In genomic region chr16:11977206-11978041, GRCh38 we compare ENCODE assay signal across 8 cellular contexts. TPM values are rescaled to one million over a fixed set of nuclear protein-coding genes. Genes with fewer than 3 reads are reported as not detected.
DNase-seq lines count a peak whose midpoint lies in the region; ATAC-seq and TF ChIP-seq lines count a peak whose summit lies in the region.

No MANE protein-coding gene starts in this region.

- peaks cover 65% of the 10 kb centered on the region for H3K4me1 Mint-ChIP-seq in dendritic cell treated with granulocyte-macrophage colony-stimulating factor and Interleukin-4, amounts not matched to agents 40 ng/mL and 50 ng/mL, for 4 days (ENCODE audit: low read depth)
- H3K4me1 Mint-ChIP-seq in memory B cell: peaks cover 50% of the 10 kb centered on the region

- TF ChIP-seq CTCF in PC-3 (conservative IDR thresholded peaks at IDR 0.05; ENCODE audit: low read depth, low read length): no peak

- H4K20me1 ChIP-seq in PC-3 (ENCODE audit: low read length): no peaks in the 10 kb centered on the region

- H3K9me3 ChIP-seq in PC-3 (ENCODE audit: low read length): no peaks in the 10 kb centered on the region

- no peaks in the 10 kb centered on the region for H3K9me2 ChIP-seq in PC-3 (replicated peaks; ENCODE audit: low read length)

- peak overlapping the region; percentile 99 for H3K4me2 ChIP-seq in PC-3 (ENCODE audit: low read length)

- H3K27ac ChIP-seq in PC-3 (ENCODE audit: low read length) (peak overlapping the region; percentile 35; the same call in 1 of the 2 replicates), urinary bladder (ENCODE audit: low read depth) (peak overlapping the region; percentile 70)

- H3K27ac Mint-ChIP-seq in dendritic cell treated with granulocyte-macrophage colony-stimulating factor and Interleukin-4, amounts not matched to agents 40 ng/mL and 50 ng/mL, for 4 days: peak overlapping the region; percentile 98
- H3K27ac Mint-ChIP-seq in memory B cell: peak overlapping the region; percentile 98

- H3K4me3 Mint-ChIP-seq in dendritic cell treated with granulocyte-macrophage colony-stimulating factor and Interleukin-4, amounts not matched to agents 40 ng/mL and 50 ng/mL, for 4 days: peak overlapping the region; percentile 98
- H3K4me3 Mint-ChIP-seq in memory B cell: peak overlapping the region; percentile 98

- peaks cover 90% of the 10 kb centered on the region for H3K36me3 Mint-ChIP-seq in dendritic cell treated with granulocyte-macrophage colony-stimulating factor and Interleukin-4, amounts not matched to agents 40 ng/mL and 50 ng/mL, for 4 days (ENCODE audit: low read depth)
- H3K36me3 Mint-ChIP-seq in memory B cell: peaks cover 9% of the 10 kb centered on the region

- peak overlapping the region; percentile 86 for H3K9ac ChIP-seq in PC-3 (ENCODE audit: low read length)

- H3K79me2 ChIP-seq in PC-3 (ENCODE audit: low read length): peaks cover 27% of the 10 kb centered on the region

- DNase-seq in GM04503 (ENCODE audit: low read depth): peak; percentile 79
- DNase-seq in PC-3: peak; percentile 71
- no peak for DNase-seq in memory B cell (ENCODE audit: low spot score in 2 of 2)
- DNase-seq in DMS153 treated with DMSO at 0.1 percent for 48 hours (lab: John Stamatoyannopoulos, UW; ENCODE audit: unreplicated experiment): no peak
- DNase-seq in Kasumi-1 (lab: John Stamatoyannopoulos, UW): no peak
- no peak for DNase-seq in HuH-7 (ENCODE audit: low spot score)

- intact Hi-C loops in PC-3 (cut with micrococcal nuclease): loop anchor here (2.0 kb wide), 1 partner anchor 47 kb away; no protein-coding TSS in a partner anchor
- intact Hi-C loops in dendritic cell treated with granulocyte-macrophage colony-stimulating factor and Interleukin-4, amounts not matched to agents 40 ng/mL and 50 ng/mL, for 4 days (cut with micrococcal nuclease): loop anchor here (2.0 kb wide), 2 partner anchors 63 to 85 kb away; partner anchors contain the start of gene GSPT1

- peak overlapping the region; percentile 96 for H3K4me3 ChIP-seq in PC-3 (ENCODE audit: low read length)
- peak overlapping the region; percentile 93 for H3K4me3 ChIP-seq in urinary bladder (ENCODE audit: low read depth, low read length)

- no peaks in the 10 kb centered on the region for H3K27me3 ChIP-seq in PC-3 (ENCODE audit: low read length)

- POLR2A ChIA-PET in PC-3 (lab: Charles Lee; ENCODE audit: unreplicated experiment): no interaction called here

- ATAC-seq in PC-3 (peak; percentile 72), memory B cell (ENCODE audit: low read depth) (no peak)

- BruUV-seq in PC-3 (replicated peaks; lab: Mats Ljungman, UMichigan): TSS peak; percentile 37

- no peaks in the 10 kb centered on the region for H3K9me3 Mint-ChIP-seq in dendritic cell treated with granulocyte-macrophage colony-stimulating factor and Interleukin-4, amounts not matched to agents 40 ng/mL and 50 ng/mL, for 4 days
- H3K9me3 Mint-ChIP-seq in memory B cell: no peaks in the 10 kb centered on the region

- CTCF ChIA-PET in PC-3 (lab: Charles Lee): interaction anchor here (0.8 to 1.2 kb wide), 2 partner anchors 61 to 90 kb away, joined by 3 to 6 read pairs; no protein-coding TSS in a partner anchor

- WGBS in urinary bladder: 12% methylated on average over 15 of the region's 15 CpGs

- H3F3A ChIP-seq in PC-3 (ENCODE audit: low read length, unreplicated experiment): no peaks in the 10 kb centered on the region

- H3K36me3 ChIP-seq in PC-3 (ENCODE audit: low read depth, low read length) (no peaks in the 10 kb centered on the region), urinary bladder (ENCODE audit: insufficient read depth) (no peaks in the 10 kb centered on the region)

- H2AFZ ChIP-seq in PC-3 (ENCODE audit: low read length): peak overlapping the region; percentile 76

- no peaks in the 10 kb centered on the region for H3K27me3 Mint-ChIP-seq in dendritic cell treated with granulocyte-macrophage colony-stimulating factor and Interleukin-4, amounts not matched to agents 40 ng/mL and 50 ng/mL, for 4 days
- no peaks in the 10 kb centered on the region for H3K27me3 Mint-ChIP-seq in memory B cell

- H3K4me1 ChIP-seq in PC-3 (ENCODE audit: insufficient read depth, low read length) (peaks cover 5% of the 10 kb centered on the region; the same call in 1 of the 2 replicates), urinary bladder (ENCODE audit: insufficient read depth) (peaks cover 2% of the 10 kb centered on the region)

RNA-seq across cellular contexts. Expression of gene SNX29, which starts 0.9 kb away (rescaled TPM):
- total RNA-seq in PC-3 (2014; rRNA removed): 5.2 and 10.5 TPM in 2 replicates
- 18.3 TPM for total RNA-seq in urinary bladder
- 12.1 TPM for polyA plus RNA-seq in urinary bladder

RNA-seq across cellular contexts. Expression of gene TNFRSF17, which starts 12.4 kb away (rescaled TPM):
- total RNA-seq in PC-3 (2014; rRNA removed) (not detected in 2 replicates), urinary bladder (not detected)
- polyA plus RNA-seq in urinary bladder: not detected

RNA-seq across cellular contexts. Expression of gene NPIPB2, which starts 35.6 kb away (rescaled TPM):
- total RNA-seq in PC-3 (2014; rRNA removed) (2.4 and 2.8 TPM in 2 replicates), urinary bladder (7.1 TPM)
- 8.5 TPM for polyA plus RNA-seq in urinary bladder

Comparison
In these comparisons a context has a peak if more than half of its experiments do, and no peak if none do; other contexts are left out.
1. DNase-seq: peak in GM04503 (single experiment) and PC-3 (single experiment); none in memory B cell (0 of 2), DMS153 treated with DMSO at 0.1 percent for 48 hours (single experiment), Kasumi-1 (0 of 2) and HuH-7 (single experiment).